Comparison of ENCODE assay signal across 8 cellular contexts in genomic region chr11:119338318-119338890, GRCh38. TPM values are rescaled to one million over a fixed set of nuclear protein-coding genes. Genes with fewer than 3 reads are reported as not detected.
DNase-seq lines count a peak whose midpoint lies in the region; ATAC-seq and TF ChIP-seq lines count a peak whose summit lies in the region.

No MANE protein-coding gene starts in this region.

- H3K27ac ChIP-seq in 22Rv1: no peak overlapping the region

- H3K27me3 Mint-ChIP-seq in activated B cell treated with CpG ODN at 0.5 μM for 24 hours: peaks cover 26% of the 10 kb centered on the region
- peaks cover 5% of the 10 kb centered on the region for H3K27me3 Mint-ChIP-seq in chondrocyte (ENCODE audit: low read depth)

- no peak overlapping the region for H3K4me3 ChIP-seq in GM12864 (ENCODE audit: low read depth, low read length)

- H3K4me1 Mint-ChIP-seq in activated B cell treated with CpG ODN at 0.5 μM for 24 hours: peaks cover 38% of the 10 kb centered on the region
- peaks cover 59% of the 10 kb centered on the region for H3K4me1 Mint-ChIP-seq in chondrocyte (ENCODE audit: low read depth)

- POLR2A ChIA-PET in activated B cell treated with CpG ODN at 0.5 μM for 24 hours (lab: Charles Lee): interaction anchor here (0.6 to 1.4 kb wide), 5 partner anchors 12 to 270 kb away, joined by 3 to 7 read pairs (median 3); partner anchors contain the start of genes DPAGT1, MCAM and VPS11

- H3K4me3 Mint-ChIP-seq in activated B cell treated with CpG ODN at 0.5 μM for 24 hours (peak overlapping the region; percentile 24), chondrocyte (ENCODE audit: unreplicated experiment) (peak overlapping the region; percentile 73)

- TF ChIP-seq CTCF in 22Rv1 (IDR thresholded peaks at IDR 0.05): peak; percentile 90
- peak; percentile 75 for TF ChIP-seq CTCF in GM12864 (IDR thresholded peaks at IDR 0.05; ENCODE audit: low read depth, low read length, missing control alignments)
- TF ChIP-seq CTCF in activated B cell treated with CpG ODN at 0.5 μM for 24 hours (IDR thresholded peaks at IDR 0.05): no peak
- peak; percentile 87 for TF ChIP-seq CTCF in chondrocyte (IDR thresholded peaks at IDR 0.05)

- CTCF ChIA-PET in activated B cell treated with CpG ODN at 0.5 μM for 24 hours (lab: Charles Lee): interaction anchor here (0.6 to 3.3 kb wide), 13 partner anchors 11 to 1124 kb away, joined by 3 to 38 read pairs (median 4); partner anchors contain the start of genes HMBS, USP2 and VPS11

- H3K36me3 Mint-ChIP-seq in activated B cell treated with CpG ODN at 0.5 μM for 24 hours (ENCODE audit: low read depth): peaks cover 15% of the 10 kb centered on the region
- H3K36me3 Mint-ChIP-seq in chondrocyte (ENCODE audit: low read depth): no peaks in the 10 kb centered on the region

- intact Hi-C loops in activated B cell treated with CpG ODN at 0.5 μM for 24 hours (cut with micrococcal nuclease): loop anchor here (1.0 kb wide), 1 partner anchor 43 kb away; the partner anchor contains the start of gene USP2

- peak; percentile 23 for ATAC-seq in activated B cell treated with CpG ODN at 0.5 μM for 24 hours (ENCODE audit: low read depth)
- ATAC-seq in HG03565 (IDR thresholded peaks at IDR 0.05; ENCODE audit: unreplicated experiment): no peak

- DNase-seq in GM12864 (ENCODE audit: low read depth) (no peak), NCI-H146 treated with DMSO at 0.1 percent for 48 hours (lab: John Stamatoyannopoulos, UW; ENCODE audit: unreplicated experiment) (peak; percentile 32), activated B cell treated with CpG ODN at 0.5 μM for 24 hours (peak; percentile 39), chondrocyte (ENCODE audit: low spot score) (peak; percentile 56), kidney glomerular epithelial cell (lab: John Stamatoyannopoulos, UW) (peak; percentile 61)
- DNase-seq in stimulated activated CD4-positive, alpha-beta T cell treated with anti-CD3 and anti-CD28 coated beads, Interleukin-2, amount 100 ng/mL, for 24 hours: peak; percentile 72 to 75

- H3K27ac Mint-ChIP-seq in activated B cell treated with CpG ODN at 0.5 μM for 24 hours (no peak overlapping the region), chondrocyte (ENCODE audit: unreplicated experiment) (peak overlapping the region; percentile 89)

- no peaks in the 10 kb centered on the region for H3K9me3 Mint-ChIP-seq in activated B cell treated with CpG ODN at 0.5 μM for 24 hours
- no peaks in the 10 kb centered on the region for H3K9me3 Mint-ChIP-seq in chondrocyte (ENCODE audit: low read depth)

RNA-seq across cellular contexts. Expression of gene C1QTNF5, which starts 2.3 kb away (rescaled TPM):
- not detected in 2 replicates for total RNA-seq in activated B cell treated with CpG ODN at 0.5 μM for 24 hours
- total RNA-seq in chondrocyte: 16.2 to 67.2 TPM (median 67.1 TPM) in 3 replicates

RNA-seq across cellular contexts. Expression of gene RNF26, which starts 4.1 kb away (rescaled TPM):
- 20.1 and 21.2 TPM in 2 replicates for total RNA-seq in activated B cell treated with CpG ODN at 0.5 μM for 24 hours
- total RNA-seq in chondrocyte: 22.8 to 26.0 TPM (median 24.3 TPM) in 3 replicates

RNA-seq across cellular contexts. Expression of gene MFRP, which starts 8.1 kb away (rescaled TPM):
- not detected in 2 replicates for total RNA-seq in activated B cell treated with CpG ODN at 0.5 μM for 24 hours
- not detected in 3 replicates for total RNA-seq in chondrocyte

RNA-seq across cellular contexts. Expression of gene MCAM, which starts 21.5 kb away (rescaled TPM):
- 0.15 and 0.20 TPM in 2 replicates for total RNA-seq in activated B cell treated with CpG ODN at 0.5 μM for 24 hours
- total RNA-seq in chondrocyte: 170 to 527 TPM (median 509 TPM) in 3 replicates

RNA-seq across cellular contexts. Expression of gene USP2, which starts 43.1 kb away (rescaled TPM):
- total RNA-seq in activated B cell treated with CpG ODN at 0.5 μM for 24 hours (0.24 TPM in 1 of 2 replicates, not detected in the other), chondrocyte (2.1 to 4.1 TPM (median 3.6 TPM) in 3 replicates)

Comparison
In these comparisons a context has a peak if more than half of its experiments do, and no peak if none do; other contexts are left out.
1. RNA of gene C1QTNF5, which starts 2.3 kb away (total RNA-seq): 16.2 to 67.2 TPM in chondrocyte; not detected in activated B cell treated with CpG ODN at 0.5 μM for 24 hours; every median in the first group is over 10 times any median in the second.